Comparison of ENCODE assay signal across 11 cellular contexts in the genomic region with DNA sequence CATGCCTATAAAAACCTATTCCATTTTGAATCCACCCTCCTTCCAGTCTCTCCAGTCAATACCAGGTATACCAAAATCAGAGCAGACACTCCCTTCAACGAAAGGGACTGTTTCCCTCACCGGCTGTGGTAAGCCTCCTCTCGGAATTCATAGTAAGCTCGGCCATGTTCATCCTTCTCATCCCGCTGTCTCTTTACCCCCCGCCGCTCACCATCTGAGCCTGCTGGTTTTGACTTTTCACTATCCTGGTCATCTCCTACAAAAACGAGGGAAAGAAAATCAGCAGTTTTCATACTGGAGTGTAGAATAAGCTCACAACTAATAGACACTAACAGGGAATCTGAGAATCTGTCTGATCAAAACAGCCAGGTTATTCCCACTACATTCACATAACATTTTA. TPM values are rescaled to one million over a fixed set of nuclear protein-coding genes. Genes with fewer than 3 reads are reported as not detected.
DNase-seq lines count a peak whose midpoint lies in the region; ATAC-seq and TF ChIP-seq lines count a peak whose summit lies in the region.
"Had no signal": no experiment of that assay in that cellular context is flagged by ENCODE, and none has a peak within 500 bp of the region (broad histone marks: within the 10 kb centered on the region; RNA-seq: fewer than 3 reads in every experiment).

No MANE protein-coding gene starts in this region.

- BruUV-seq in PC-3 (replicated peaks; lab: Mats Ljungman, UMichigan), result no TSS peak

- H3K27ac ChIP-seq in DND-41 (ENCODE audit: low read length) (no peak overlapping the region; the same call in 1 of the 2 replicates), PC-3 (ENCODE audit: low read length) (no peak overlapping the region), osteoblast (ENCODE audit: low read depth, low read length) (peak overlapping the region; percentile 20)

- peak overlapping the region; percentile 96 to 97 for H3K4me3 Mint-ChIP-seq in effector memory CD8-positive, alpha-beta T cell

- in situ Hi-C loops in GM13976 (cut with MboI; ENCODE audit: low sequenced_read_pairs, unreplicated experiment), result no loop called here

- H3K4me1 ChIP-seq in DND-41 (ENCODE audit: insufficient read depth, low read length) (peaks cover 40% of the 10 kb centered on the region), PC-3 (ENCODE audit: insufficient read depth, low read length) (peaks cover 9% of the 10 kb centered on the region), osteoblast (ENCODE audit: insufficient read depth, low read length) (peaks cover 14% of the 10 kb centered on the region)

- peaks cover 91% of the 10 kb centered on the region for H3K36me3 Mint-ChIP-seq in effector memory CD8-positive, alpha-beta T cell (ENCODE audit: insufficient read depth)

- H3K9me3 ChIP-seq in DND-41 (ENCODE audit: insufficient read depth, low read length, severe bottlenecking) (no peaks in the 10 kb centered on the region), PC-3 (ENCODE audit: low read length) (no peaks in the 10 kb centered on the region), osteoblast (ENCODE audit: low read depth, low read length) (no peaks in the 10 kb centered on the region)
- H3K9me3 ChIP-seq: adrenal gland had no signal

- no peaks in the 10 kb centered on the region for H3K27me3 Mint-ChIP-seq in effector memory CD8-positive, alpha-beta T cell

- H3K79me2 ChIP-seq in DND-41 (ENCODE audit: insufficient read depth, low read length) (peaks cover 88% of the 10 kb centered on the region), PC-3 (ENCODE audit: low read length) (peaks cover 82% of the 10 kb centered on the region), osteoblast (ENCODE audit: insufficient read depth, low read length) (peaks cover 80% of the 10 kb centered on the region)

- intact Hi-C loops in PC-3 (cut with micrococcal nuclease), result loop anchor here (10.0 kb wide), 1 partner anchor 1461 kb away; the partner anchor contains the start of gene STIP1

- peak overlapping the region; percentile 42 to 99 for H3K27ac Mint-ChIP-seq in effector memory CD8-positive, alpha-beta T cell

- POLR2A ChIA-PET in PC-3 (lab: Charles Lee; ENCODE audit: unreplicated experiment), result interaction anchor here (0.7 kb wide), 1 partner anchor 92 kb away, joined by 3 read pairs; no protein-coding TSS in a partner anchor

- H3K4me2 ChIP-seq in DND-41 (ENCODE audit: insufficient read depth, low read length) (peak overlapping the region; percentile 90), PC-3 (ENCODE audit: low read length) (peak overlapping the region; percentile 88), osteoblast (ENCODE audit: insufficient read depth, low read length) (peak overlapping the region; percentile 87)

- ATAC-seq in DND-41 (ENCODE audit: insufficient read depth, low read depth) (no peak), PC-3 (no peak), GM18517 (IDR thresholded peaks at IDR 0.05; ENCODE audit: unreplicated experiment) (no peak), GM19452 (IDR thresholded peaks at IDR 0.05; ENCODE audit: unreplicated experiment) (no peak)
- ATAC-seq in effector memory CD8-positive, alpha-beta T cell (replicated peaks), result no peak

- TF ChIP-seq CTCF in DND-41 (IDR thresholded peaks at IDR 0.05; ENCODE audit: borderline replicate concordance, extremely low read depth, low read length, poor library complexity, severe bottlenecking) (no peak), PC-3 (conservative IDR thresholded peaks at IDR 0.05; ENCODE audit: low read depth, low read length) (no peak), osteoblast (IDR thresholded peaks at IDR 0.05; ENCODE audit: extremely low read depth, low read depth, low read length) (no peak), GM13976 (IDR thresholded peaks at IDR 0.05; ENCODE audit: borderline replicate concordance, control extremely low read depth, extremely low read depth, insufficient read depth, missing control alignments) (no peak)

- peaks cover 35 to 43% of the 10 kb centered on the region in 2 donors for H3K4me1 Mint-ChIP-seq in effector memory CD8-positive, alpha-beta T cell (ENCODE audit: low read depth in 2 of 2)

- H3K9me3 Mint-ChIP-seq in effector memory CD8-positive, alpha-beta T cell, result no peaks in the 10 kb centered on the region

- peaks cover 37% of the 10 kb centered on the region for H4K20me1 ChIP-seq in DND-41 (ENCODE audit: insufficient read depth, low read length)
- H4K20me1 ChIP-seq in PC-3 (ENCODE audit: low read length), result peaks cover 46% of the 10 kb centered on the region
- H4K20me1 ChIP-seq in osteoblast (ENCODE audit: insufficient read depth, low read length), result peaks cover 33% of the 10 kb centered on the region

- no peaks in the 10 kb centered on the region for H3K9me2 ChIP-seq in PC-3 (replicated peaks; ENCODE audit: low read length)

- no peaks in the 10 kb centered on the region for H3F3A ChIP-seq in PC-3 (ENCODE audit: low read length, unreplicated experiment)

- H2AFZ ChIP-seq in DND-41 (ENCODE audit: low read depth, low read length) (no peak overlapping the region), PC-3 (ENCODE audit: low read length) (no peak overlapping the region), osteoblast (ENCODE audit: low read length) (no peak overlapping the region)

- H3K9ac ChIP-seq in DND-41 (ENCODE audit: low read depth, low read length) (peak overlapping the region; percentile 94), PC-3 (ENCODE audit: low read length) (peak overlapping the region; percentile 85)

- H3K27me3 ChIP-seq in DND-41 (ENCODE audit: insufficient read depth, low read length, poor library complexity) (no peaks in the 10 kb centered on the region), PC-3 (ENCODE audit: low read length) (no peaks in the 10 kb centered on the region), osteoblast (ENCODE audit: insufficient read depth, low read length) (no peaks in the 10 kb centered on the region)
- H3K27me3 ChIP-seq: adrenal gland had no signal

- no peak for DNase-seq in DND-41
- no peak for DNase-seq in PC-3
- no peak for DNase-seq in effector memory CD8-positive, alpha-beta T cell
- DNase-seq in osteoblast (ENCODE audit: insufficient read length, low spot score, missing footprints), result no peak
- DNase-seq in GM13976 (ENCODE audit: low spot score), result no peak
- no peak for DNase-seq in ureter (ENCODE audit: low spot score)
- DNase-seq: stimulated activated CD8-positive, alpha-beta memory T cell treated with anti-CD3 and anti-CD28 coated beads, Interleukin-4, amount 100 ng/mL, for 48 hours had no signal

- H3K4me3 ChIP-seq in DND-41 (ENCODE audit: low read depth in 1 of 2, low read length in 2 of 2), result peak overlapping the region; percentile 74 to 93; a peak in 3 of 4 replicates
- H3K4me3 ChIP-seq in PC-3 (ENCODE audit: low read length), result peak overlapping the region; percentile 91
- peak overlapping the region; percentile 98 for H3K4me3 ChIP-seq in osteoblast (ENCODE audit: insufficient read depth, low read length)

- CTCF ChIA-PET in PC-3 (lab: Charles Lee), result interaction anchor here (0.8 kb wide), 1 partner anchor 47 kb away, joined by 3 read pairs; the partner anchor contains the start of gene TAF6L

- H3K36me3 ChIP-seq in DND-41 (ENCODE audit: insufficient read depth, low read length) (peaks cover 73% of the 10 kb centered on the region), PC-3 (ENCODE audit: low read depth, low read length) (peaks cover 53% of the 10 kb centered on the region), osteoblast (ENCODE audit: insufficient read depth, low read length) (peaks cover 48% of the 10 kb centered on the region)

RNA-seq across cellular contexts. Expression of gene HNRNPUL2, which starts 3.1 kb away (rescaled TPM):
- 15.5 and 25.4 TPM in 2 replicates for total RNA-seq in PC-3 (2014; rRNA removed)
- total RNA-seq in osteoblast, result 13.0 and 18.8 TPM in 2 replicates
- total RNA-seq in ureter, result 50.4 TPM

RNA-seq across cellular contexts. Expression of gene TTC9C, which starts 4.1 kb away (rescaled TPM):
- total RNA-seq in PC-3 (2014; rRNA removed) (26.1 and 37.4 TPM in 2 replicates), osteoblast (34.0 and 35.9 TPM in 2 replicates), ureter (36.7 TPM)

RNA-seq across cellular contexts. Expression of gene GNG3, which starts 16.7 kb away (rescaled TPM):
- total RNA-seq in PC-3 (2014; rRNA removed), result not detected in 2 replicates
- total RNA-seq in osteoblast, result not detected in 2 replicates
- total RNA-seq in ureter, result not detected
- total RNA-seq: lower leg skin had no signal

RNA-seq across cellular contexts. Expression of gene BSCL2, which starts 16.9 kb away (rescaled TPM):
- 65.7 and 73.4 TPM in 2 replicates for total RNA-seq in PC-3 (2014; rRNA removed)
- 63.6 and 67.7 TPM in 2 replicates for total RNA-seq in osteoblast
- total RNA-seq in ureter, result 55.9 TPM

RNA-seq across cellular contexts. Expression of gene ZBTB3, which starts 29.8 kb away (rescaled TPM):
- 2.2 and 3.3 TPM in 2 replicates for total RNA-seq in PC-3 (2014; rRNA removed)
- 13.0 TPM in 2 replicates for total RNA-seq in osteoblast
- total RNA-seq in ureter, result 16.0 TPM
